ENCODE assay signal across 1 cellular context in the genomic region with DNA sequence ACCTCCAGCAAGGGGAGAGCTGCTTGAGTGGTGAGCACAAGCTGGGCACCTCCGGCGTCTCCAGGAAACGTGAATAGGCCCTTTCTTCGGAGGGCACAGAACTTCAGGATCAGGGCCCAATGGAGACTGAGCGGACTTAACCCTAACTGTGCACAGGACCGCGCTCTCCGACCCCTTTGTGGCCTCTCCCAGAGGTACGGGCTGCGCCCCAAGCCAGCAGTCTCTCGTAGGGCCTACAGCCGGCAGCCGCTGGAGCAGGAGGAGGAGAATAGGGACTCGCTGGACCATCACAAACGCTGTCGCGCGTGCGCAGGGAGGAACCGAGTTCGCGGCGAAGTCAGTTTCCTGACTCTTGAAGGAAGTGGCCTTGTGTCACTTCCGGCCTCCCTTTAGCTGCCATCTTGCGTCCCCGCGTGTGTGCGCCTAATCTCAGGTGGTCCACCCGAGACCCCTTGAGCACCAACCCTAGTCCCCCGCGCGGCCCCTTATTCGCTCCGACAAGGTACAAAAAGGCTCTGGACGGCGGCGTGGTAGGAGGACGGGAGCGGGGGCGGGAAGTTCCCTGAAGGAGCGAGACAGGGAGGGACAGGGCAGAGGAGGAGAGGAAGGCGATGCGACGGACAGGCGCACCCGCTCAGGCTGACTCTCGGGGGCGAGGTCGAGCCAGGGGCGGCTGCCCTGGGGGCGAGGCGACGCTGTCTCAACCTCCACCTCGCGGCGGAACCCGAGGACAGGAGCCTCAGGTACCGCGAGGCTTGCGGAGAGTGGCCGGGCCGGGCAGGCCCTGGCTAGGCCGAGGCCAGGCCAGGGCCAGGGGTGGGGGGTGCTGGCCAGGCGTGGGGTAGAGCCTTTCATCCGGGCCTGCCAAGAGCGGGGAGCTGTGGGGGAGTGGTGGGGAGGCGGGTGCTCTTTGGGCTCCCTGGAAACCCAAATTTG.
TF ChIP-seq lines count a peak whose summit lies in the region.

BTF3 (plus strand) TSS at position 386 of the 936 bp plus-strand sequence; CDS start at position 612, 226 bp downstream.

TF ChIP-seq in GM23338, 12 proteins besides CTCF, POLR2A, EP300 and RAD21 (continued from another document):
- TF ChIP-seq, protein P1, sequence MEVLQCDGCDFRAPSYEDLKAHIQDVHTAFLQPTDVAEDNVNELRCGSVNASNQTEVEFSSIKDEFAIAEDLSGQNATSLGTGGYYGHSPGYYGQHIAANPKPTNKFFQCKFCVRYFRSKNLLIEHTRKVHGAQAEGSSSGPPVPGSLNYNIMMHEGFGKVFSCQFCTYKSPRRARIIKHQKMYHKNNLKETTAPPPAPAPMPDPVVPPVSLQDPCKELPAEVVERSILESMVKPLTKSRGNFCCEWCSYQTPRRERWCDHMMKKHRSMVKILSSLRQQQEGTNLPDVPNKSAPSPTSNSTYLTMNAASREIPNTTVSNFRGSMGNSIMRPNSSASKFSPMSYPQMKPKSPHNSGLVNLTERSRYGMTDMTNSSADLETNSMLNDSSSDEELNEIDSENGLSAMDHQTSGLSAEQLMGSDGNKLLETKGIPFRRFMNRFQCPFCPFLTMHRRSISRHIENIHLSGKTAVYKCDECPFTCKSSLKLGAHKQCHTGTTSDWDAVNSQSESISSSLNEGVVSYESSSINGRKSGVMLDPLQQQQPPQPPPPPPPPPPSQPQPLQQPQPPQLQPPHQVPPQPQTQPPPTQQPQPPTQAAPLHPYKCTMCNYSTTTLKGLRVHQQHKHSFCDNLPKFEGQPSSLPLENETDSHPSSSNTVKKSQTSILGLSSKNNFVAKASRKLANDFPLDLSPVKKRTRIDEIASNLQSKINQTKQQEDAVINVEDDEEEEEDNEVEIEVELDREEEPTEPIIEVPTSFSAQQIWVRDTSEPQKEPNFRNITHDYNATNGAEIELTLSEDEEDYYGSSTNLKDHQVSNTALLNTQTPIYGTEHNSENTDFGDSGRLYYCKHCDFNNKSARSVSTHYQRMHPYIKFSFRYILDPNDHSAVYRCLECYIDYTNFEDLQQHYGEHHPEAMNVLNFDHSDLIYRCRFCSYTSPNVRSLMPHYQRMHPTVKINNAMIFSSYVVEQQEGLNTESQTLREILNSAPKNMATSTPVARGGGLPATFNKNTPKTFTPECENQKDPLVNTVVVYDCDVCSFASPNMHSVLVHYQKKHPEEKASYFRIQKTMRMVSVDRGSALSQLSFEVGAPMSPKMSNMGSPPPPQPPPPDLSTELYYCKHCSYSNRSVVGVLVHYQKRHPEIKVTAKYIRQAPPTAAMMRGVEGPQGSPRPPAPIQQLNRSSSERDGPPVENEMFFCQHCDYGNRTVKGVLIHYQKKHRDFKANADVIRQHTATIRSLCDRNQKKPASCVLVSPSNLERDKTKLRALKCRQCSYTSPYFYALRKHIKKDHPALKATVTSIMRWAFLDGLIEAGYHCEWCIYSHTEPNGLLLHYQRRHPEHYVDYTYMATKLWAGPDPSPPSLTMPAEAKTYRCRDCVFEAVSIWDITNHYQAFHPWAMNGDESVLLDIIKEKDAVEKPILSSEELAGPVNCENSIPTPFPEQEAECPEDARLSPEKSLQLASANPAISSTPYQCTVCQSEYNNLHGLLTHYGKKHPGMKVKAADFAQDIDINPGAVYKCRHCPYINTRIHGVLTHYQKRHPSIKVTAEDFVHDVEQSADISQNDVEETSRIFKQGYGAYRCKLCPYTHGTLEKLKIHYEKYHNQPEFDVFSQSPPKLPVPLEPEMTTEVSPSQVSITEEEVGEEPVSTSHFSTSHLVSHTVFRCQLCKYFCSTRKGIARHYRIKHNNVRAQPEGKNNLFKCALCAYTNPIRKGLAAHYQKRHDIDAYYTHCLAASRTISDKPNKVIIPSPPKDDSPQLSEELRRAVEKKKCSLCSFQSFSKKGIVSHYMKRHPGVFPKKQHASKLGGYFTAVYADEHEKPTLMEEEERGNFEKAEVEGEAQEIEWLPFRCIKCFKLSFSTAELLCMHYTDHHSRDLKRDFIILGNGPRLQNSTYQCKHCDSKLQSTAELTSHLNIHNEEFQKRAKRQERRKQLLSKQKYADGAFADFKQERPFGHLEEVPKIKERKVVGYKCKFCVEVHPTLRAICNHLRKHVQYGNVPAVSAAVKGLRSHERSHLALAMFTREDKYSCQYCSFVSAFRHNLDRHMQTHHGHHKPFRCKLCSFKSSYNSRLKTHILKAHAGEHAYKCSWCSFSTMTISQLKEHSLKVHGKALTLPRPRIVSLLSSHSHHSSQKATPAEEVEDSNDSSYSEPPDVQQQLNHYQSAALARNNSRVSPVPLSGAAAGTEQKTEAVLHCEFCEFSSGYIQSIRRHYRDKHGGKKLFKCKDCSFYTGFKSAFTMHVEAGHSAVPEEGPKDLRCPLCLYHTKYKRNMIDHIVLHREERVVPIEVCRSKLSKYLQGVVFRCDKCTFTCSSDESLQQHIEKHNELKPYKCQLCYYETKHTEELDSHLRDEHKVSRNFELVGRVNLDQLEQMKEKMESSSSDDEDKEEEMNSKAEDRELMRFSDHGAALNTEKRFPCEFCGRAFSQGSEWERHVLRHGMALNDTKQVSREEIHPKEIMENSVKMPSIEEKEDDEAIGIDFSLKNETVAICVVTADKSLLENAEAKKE (CRISPR knock-in tag; IDR thresholded peaks at IDR 0.05), result no peak
- TF ChIP-seq NANOG (IDR thresholded peaks at IDR 0.05; ENCODE audit: borderline replicate concordance) (no peak), ZNF331 (CRISPR knock-in tag; IDR thresholded peaks at IDR 0.05; ENCODE audit: low read depth) (no peak), ETS1 (IDR thresholded peaks at IDR 0.05) (peak; percentile 45), CREB1 (CRISPR knock-in tag; IDR thresholded peaks at IDR 0.05; ENCODE audit: low read depth) (peak; percentile 70), ZNF114 (CRISPR knock-in tag; IDR thresholded peaks at IDR 0.05) (no peak), STAT1 (IDR thresholded peaks at IDR 0.05; ENCODE audit: unreplicated experiment) (no peak), POLR2AphosphoS5 (IDR thresholded peaks at IDR 0.05; ENCODE audit: low read depth) (peak; percentile 91), EZH2 (IDR thresholded peaks at IDR 0.05; ENCODE audit: low read depth, unreplicated experiment) (no peak)
- TF ChIP-seq, protein P2, sequence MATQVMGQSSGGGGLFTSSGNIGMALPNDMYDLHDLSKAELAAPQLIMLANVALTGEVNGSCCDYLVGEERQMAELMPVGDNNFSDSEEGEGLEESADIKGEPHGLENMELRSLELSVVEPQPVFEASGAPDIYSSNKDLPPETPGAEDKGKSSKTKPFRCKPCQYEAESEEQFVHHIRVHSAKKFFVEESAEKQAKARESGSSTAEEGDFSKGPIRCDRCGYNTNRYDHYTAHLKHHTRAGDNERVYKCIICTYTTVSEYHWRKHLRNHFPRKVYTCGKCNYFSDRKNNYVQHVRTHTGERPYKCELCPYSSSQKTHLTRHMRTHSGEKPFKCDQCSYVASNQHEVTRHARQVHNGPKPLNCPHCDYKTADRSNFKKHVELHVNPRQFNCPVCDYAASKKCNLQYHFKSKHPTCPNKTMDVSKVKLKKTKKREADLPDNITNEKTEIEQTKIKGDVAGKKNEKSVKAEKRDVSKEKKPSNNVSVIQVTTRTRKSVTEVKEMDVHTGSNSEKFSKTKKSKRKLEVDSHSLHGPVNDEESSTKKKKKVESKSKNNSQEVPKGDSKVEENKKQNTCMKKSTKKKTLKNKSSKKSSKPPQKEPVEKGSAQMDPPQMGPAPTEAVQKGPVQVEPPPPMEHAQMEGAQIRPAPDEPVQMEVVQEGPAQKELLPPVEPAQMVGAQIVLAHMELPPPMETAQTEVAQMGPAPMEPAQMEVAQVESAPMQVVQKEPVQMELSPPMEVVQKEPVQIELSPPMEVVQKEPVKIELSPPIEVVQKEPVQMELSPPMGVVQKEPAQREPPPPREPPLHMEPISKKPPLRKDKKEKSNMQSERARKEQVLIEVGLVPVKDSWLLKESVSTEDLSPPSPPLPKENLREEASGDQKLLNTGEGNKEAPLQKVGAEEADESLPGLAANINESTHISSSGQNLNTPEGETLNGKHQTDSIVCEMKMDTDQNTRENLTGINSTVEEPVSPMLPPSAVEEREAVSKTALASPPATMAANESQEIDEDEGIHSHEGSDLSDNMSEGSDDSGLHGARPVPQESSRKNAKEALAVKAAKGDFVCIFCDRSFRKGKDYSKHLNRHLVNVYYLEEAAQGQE (IDR thresholded peaks at IDR 0.05; ENCODE audit: unreplicated experiment), result no peak
TF ChIP-seq in GM23338: peak in this region for 3.
